16 cellular contexts compared by ENCODE assay signal in genomic region chr4:13329340-13329850, GRCh38.
"Had no signal": no experiment of that assay in that cellular context is flagged by ENCODE, and none has a peak within 500 bp of the region (broad histone marks: within the 10 kb centered on the region; RNA-seq: fewer than 3 reads in every experiment).

No MANE protein-coding gene starts in this region.

- ATAC-seq: natural killer cell had no signal

- DNase-seq: activated CD4-positive, alpha-beta memory T cell treated with anti-CD3 and anti-CD28 coated beads for 36 hours; activated CD4-positive, alpha-beta T cell treated with anti-CD3 and anti-CD28 coated beads for 48 hours; activated effector memory CD4-positive, alpha-beta T cell treated with Interleukin-2 at 50 U/mL for 16 hours; activated naive CD4-positive, alpha-beta T cell treated with anti-CD3 and anti-CD28 coated beads for 36 hours; activated naive CD8-positive, alpha-beta T cell treated with anti-CD3 and anti-CD28 coated beads, Interleukin-2, amount 10 ng/mL, durations not matched to agents 7 days and 5 days; amniotic stem cell; colonic mucosa; esophagus squamous epithelium; left ventricle myocardium inferior; natural killer cell; retina; sigmoid colon; stimulated activated CD4-positive, alpha-beta T cell treated with anti-CD3 and anti-CD28 coated beads, Interleukin-4, amount 100 ng/mL, for 1 hour; stimulated activated naive CD4-positive, alpha-beta T cell treated with Interleukin-2 at 50 U/mL for 16 hours had no signal

- H3K27me3 ChIP-seq: colonic mucosa, esophagus squamous epithelium, sigmoid colon, vagina had no signal

- H3K9me3 ChIP-seq: colonic mucosa, esophagus squamous epithelium, left ventricle myocardium inferior, sigmoid colon, thoracic aorta, vagina had no signal

- H3K4me3 ChIP-seq: colonic mucosa, esophagus squamous epithelium, left ventricle myocardium inferior, sigmoid colon, thoracic aorta, vagina had no signal

- H3K4me1 ChIP-seq: colonic mucosa, esophagus squamous epithelium, vagina had no signal

- H3K36me3 ChIP-seq: colonic mucosa, esophagus squamous epithelium, left ventricle myocardium inferior, sigmoid colon, thoracic aorta, vagina had no signal

- H3K27ac ChIP-seq: colonic mucosa, esophagus squamous epithelium, left ventricle myocardium inferior, sigmoid colon, thoracic aorta, vagina had no signal
